1 cellular context compared by ENCODE assay signal in genomic region chrX:130268500-130269170, GRCh38.
TF ChIP-seq lines count a peak whose summit lies in the region.

A gene with protein sequence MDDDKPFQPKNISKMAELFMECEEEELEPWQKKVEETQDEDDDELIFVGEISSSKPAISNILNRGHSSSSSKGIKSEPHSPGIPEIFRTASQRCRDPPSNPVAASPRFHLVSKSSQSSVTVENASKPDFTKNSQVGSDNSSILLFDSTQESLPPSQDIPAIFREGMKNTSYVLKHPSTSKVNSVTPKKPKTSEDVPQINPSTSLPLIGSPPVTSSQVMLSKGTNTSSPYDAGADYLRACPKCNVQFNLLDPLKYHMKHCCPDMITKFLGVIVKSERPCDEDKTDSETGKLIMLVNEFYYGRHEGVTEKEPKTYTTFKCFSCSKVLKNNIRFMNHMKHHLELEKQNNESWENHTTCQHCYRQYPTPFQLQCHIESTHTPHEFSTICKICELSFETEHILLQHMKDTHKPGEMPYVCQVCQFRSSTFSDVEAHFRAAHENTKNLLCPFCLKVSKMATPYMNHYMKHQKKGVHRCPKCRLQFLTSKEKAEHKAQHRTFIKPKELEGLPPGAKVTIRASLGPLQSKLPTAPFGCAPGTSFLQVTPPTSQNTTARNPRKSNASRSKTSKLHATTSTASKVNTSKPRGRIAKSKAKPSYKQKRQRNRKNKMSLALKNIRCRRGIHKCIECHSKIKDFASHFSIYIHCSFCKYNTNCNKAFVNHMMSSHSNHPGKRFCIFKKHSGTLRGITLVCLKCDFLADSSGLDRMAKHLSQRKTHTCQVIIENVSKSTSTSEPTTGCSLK (minus strand): TSS chrX:130268899. CDS start chrX:130260449, 8,450 bp downstream.

TF ChIP-seq in HCT116, 20 proteins besides CTCF, POLR2A, EP300 and RAD21 (continued from another document):
- no peak for TF ChIP-seq ELF1 (IDR thresholded peaks at IDR 0.05; ENCODE audit: borderline replicate concordance, low read depth)
- TF ChIP-seq YY1 (IDR thresholded peaks at IDR 0.05; ENCODE audit: extremely low read depth, insufficient replicate concordance, low read depth, low read length) = peak; percentile 40
- TF ChIP-seq EZH2phosphoT487 (IDR thresholded peaks at IDR 0.05; ENCODE audit: borderline replicate concordance) = no peak
- TF ChIP-seq EZH2 (IDR thresholded peaks at IDR 0.05) = no peak
- TF ChIP-seq FOSL1 (IDR thresholded peaks at IDR 0.05; ENCODE audit: low read depth) = no peak
- no peak for TF ChIP-seq TCF7L2 (IDR thresholded peaks at IDR 0.05; ENCODE audit: borderline replicate concordance, extremely low read depth, insufficient read depth, insufficient read length)
- TF ChIP-seq ZFX (IDR thresholded peaks at IDR 0.05) = peak; percentile 50; the same call in 1 of the 2 replicates
- TF ChIP-seq, protein P1, sequence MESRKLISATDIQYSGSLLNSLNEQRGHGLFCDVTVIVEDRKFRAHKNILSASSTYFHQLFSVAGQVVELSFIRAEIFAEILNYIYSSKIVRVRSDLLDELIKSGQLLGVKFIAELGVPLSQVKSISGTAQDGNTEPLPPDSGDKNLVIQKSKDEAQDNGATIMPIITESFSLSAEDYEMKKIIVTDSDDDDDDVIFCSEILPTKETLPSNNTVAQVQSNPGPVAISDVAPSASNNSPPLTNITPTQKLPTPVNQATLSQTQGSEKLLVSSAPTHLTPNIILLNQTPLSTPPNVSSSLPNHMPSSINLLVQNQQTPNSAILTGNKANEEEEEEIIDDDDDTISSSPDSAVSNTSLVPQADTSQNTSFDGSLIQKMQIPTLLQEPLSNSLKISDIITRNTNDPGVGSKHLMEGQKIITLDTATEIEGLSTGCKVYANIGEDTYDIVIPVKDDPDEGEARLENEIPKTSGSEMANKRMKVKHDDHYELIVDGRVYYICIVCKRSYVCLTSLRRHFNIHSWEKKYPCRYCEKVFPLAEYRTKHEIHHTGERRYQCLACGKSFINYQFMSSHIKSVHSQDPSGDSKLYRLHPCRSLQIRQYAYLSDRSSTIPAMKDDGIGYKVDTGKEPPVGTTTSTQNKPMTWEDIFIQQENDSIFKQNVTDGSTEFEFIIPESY (IDR thresholded peaks at IDR 0.05; ENCODE audit: extremely low read depth, insufficient replicate concordance, low read length) = no peak
- no peak for TF ChIP-seq CEBPB (IDR thresholded peaks at IDR 0.05; ENCODE audit: low read depth)
- no peak for TF ChIP-seq JUND (IDR thresholded peaks at IDR 0.05)
- peak; percentile 50 for TF ChIP-seq SP1 (IDR thresholded peaks at IDR 0.05; ENCODE audit: low read depth)
- TF ChIP-seq, protein P2, sequence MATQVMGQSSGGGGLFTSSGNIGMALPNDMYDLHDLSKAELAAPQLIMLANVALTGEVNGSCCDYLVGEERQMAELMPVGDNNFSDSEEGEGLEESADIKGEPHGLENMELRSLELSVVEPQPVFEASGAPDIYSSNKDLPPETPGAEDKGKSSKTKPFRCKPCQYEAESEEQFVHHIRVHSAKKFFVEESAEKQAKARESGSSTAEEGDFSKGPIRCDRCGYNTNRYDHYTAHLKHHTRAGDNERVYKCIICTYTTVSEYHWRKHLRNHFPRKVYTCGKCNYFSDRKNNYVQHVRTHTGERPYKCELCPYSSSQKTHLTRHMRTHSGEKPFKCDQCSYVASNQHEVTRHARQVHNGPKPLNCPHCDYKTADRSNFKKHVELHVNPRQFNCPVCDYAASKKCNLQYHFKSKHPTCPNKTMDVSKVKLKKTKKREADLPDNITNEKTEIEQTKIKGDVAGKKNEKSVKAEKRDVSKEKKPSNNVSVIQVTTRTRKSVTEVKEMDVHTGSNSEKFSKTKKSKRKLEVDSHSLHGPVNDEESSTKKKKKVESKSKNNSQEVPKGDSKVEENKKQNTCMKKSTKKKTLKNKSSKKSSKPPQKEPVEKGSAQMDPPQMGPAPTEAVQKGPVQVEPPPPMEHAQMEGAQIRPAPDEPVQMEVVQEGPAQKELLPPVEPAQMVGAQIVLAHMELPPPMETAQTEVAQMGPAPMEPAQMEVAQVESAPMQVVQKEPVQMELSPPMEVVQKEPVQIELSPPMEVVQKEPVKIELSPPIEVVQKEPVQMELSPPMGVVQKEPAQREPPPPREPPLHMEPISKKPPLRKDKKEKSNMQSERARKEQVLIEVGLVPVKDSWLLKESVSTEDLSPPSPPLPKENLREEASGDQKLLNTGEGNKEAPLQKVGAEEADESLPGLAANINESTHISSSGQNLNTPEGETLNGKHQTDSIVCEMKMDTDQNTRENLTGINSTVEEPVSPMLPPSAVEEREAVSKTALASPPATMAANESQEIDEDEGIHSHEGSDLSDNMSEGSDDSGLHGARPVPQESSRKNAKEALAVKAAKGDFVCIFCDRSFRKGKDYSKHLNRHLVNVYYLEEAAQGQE (IDR thresholded peaks at IDR 0.05; ENCODE audit: low read depth) = no peak
- peak; percentile 99 for TF ChIP-seq POLR2AphosphoS5 (IDR thresholded peaks at IDR 0.05; ENCODE audit: low read depth, low read length)
- TF ChIP-seq MAX (IDR thresholded peaks at IDR 0.05) = peak; percentile 99
- peak; percentile 94 for TF ChIP-seq EGR1 (IDR thresholded peaks at IDR 0.05; ENCODE audit: low read depth)
- peak; percentile 98 for TF ChIP-seq CBX3 (IDR thresholded peaks at IDR 0.05; ENCODE audit: low read depth)
- no peak for TF ChIP-seq ZNF274 (IDR thresholded peaks at IDR 0.05; ENCODE audit: low read depth, low read length)
- peak; percentile 72; the same call in 1 of the 2 replicates for TF ChIP-seq SIN3A (IDR thresholded peaks at IDR 0.05; ENCODE audit: low read depth)
